9 cellular contexts compared by ENCODE assay signal in the genomic region with DNA sequence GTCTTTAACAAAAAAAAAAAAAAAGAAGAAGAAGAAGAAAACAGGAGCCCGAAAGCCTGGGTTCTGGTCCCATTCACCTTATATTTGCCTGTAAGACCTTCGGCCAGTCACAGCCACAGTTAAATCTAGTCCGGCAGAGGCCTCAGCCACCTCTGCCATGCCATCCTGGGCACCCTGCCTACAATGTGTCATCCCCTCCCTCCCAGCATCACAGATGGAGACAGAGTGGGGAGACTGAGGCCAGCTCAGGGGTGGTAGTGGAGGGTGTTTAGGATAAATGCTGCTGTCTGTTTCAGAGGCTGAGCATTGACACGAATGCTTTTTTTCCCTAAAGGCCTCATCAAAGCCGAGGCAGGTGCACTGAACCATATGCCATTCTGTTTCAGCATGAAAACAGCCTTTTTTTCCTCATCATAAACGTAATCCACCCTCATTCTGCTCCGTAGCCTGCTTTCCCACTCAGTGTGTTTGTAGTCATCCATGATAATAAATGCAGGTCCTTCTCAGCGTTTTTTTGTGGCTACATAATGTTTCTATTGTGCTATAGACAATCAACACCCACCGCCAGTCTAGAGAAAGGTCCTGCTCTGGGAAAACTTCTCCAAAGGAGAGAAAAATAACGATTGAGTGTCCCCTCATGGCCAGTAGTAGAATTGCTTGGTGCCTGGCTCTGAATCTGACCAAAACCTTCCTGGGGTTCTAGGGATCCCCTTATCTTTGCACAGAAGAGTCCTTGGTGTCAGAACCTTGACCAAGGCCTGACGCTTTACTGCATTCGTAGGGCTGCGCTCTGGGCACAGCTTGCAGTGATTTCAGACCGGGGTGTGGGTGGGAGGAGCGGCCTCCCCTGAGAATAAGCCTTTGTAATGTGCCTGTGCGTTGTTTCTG. TPM values are rescaled to one million over a fixed set of nuclear protein-coding genes. Genes with fewer than 3 reads are reported as not detected.
DNase-seq lines count a peak whose midpoint lies in the region; ATAC-seq and TF ChIP-seq lines count a peak whose summit lies in the region.
"Had no signal": no experiment of that assay in that cellular context is flagged by ENCODE, and none has a peak within 500 bp of the region (broad histone marks: within the 10 kb centered on the region; RNA-seq: fewer than 3 reads in every experiment).

No MANE protein-coding gene starts in this region.

- peaks cover 79% of the 10 kb centered on the region for H3K36me3 ChIP-seq in HUES48 (ENCODE audit: control insufficient read depth, insufficient read depth, low read length)

- 0 out of 2 replicates have a peak, but pooled peaks cover 4% of the 10 kb centered on the region for H3K4me1 ChIP-seq in HUES48 (ENCODE audit: control insufficient read depth, insufficient read depth, low read length)

- TF ChIP-seq CTCF in cardiac fibroblast (IDR thresholded peaks at IDR 0.05; ENCODE audit: low read depth, low read length) (peak; percentile 51), nephron (IDR thresholded peaks at IDR 0.05; ENCODE audit: unreplicated experiment in 3 of 3) (peak; percentile 52 to 58 (median 57)), CD14-positive monocyte (IDR thresholded peaks at IDR 0.05) (no peak)

- peak overlapping the region; percentile 6 for H3K27ac ChIP-seq in HUES48 (ENCODE audit: low read depth, low read length)

- intact Hi-C loops in CD14-positive monocyte (cut with micrococcal nuclease), result loop anchor here in 1 of 2 donors (10.0 kb wide), 1 partner anchor 181 kb away; the partner anchor contains the start of gene TEX52

- no peaks in the 10 kb centered on the region for H3K36me3 Mint-ChIP-seq in nephron (ENCODE audit: low read depth)
- no peaks in the 10 kb centered on the region for H3K36me3 Mint-ChIP-seq in CD14-positive monocyte
- H3K36me3 Mint-ChIP-seq: activated naive CD4-positive, alpha-beta T cell treated with anti-CD3 and anti-CD28 coated beads, Interleukin-2, amount 50 U/mL, for 24 hours had no signal

- H3K4me3 ChIP-seq in HUES48 (ENCODE audit: low read depth, low read length) (no peak overlapping the region), cardiac fibroblast (replicated peaks in 1 of 2; ENCODE audit: low read depth in 2 of 2, low read length in 2 of 2) (no peak overlapping the region)

- peak overlapping the region; percentile 20 to 45 (median 37) for H3K27ac Mint-ChIP-seq in nephron
- no peak overlapping the region for H3K27ac Mint-ChIP-seq in CD14-positive monocyte

- H3K27me3 Mint-ChIP-seq in nephron (ENCODE audit: low read depth) (no peaks in the 10 kb centered on the region), CD14-positive monocyte (ENCODE audit: low read depth in 3 of 3) (peaks cover 0 to 1% (median 0%) of the 10 kb centered on the region in 3 donors)
- H3K27me3 Mint-ChIP-seq: activated naive CD4-positive, alpha-beta T cell treated with anti-CD3 and anti-CD28 coated beads, Interleukin-2, amount 50 U/mL, for 24 hours had no signal

- H3K27me3 ChIP-seq in HUES48 (ENCODE audit: control insufficient read depth, insufficient read depth, low read length), result no peaks in the 10 kb centered on the region

- H3K4me3 Mint-ChIP-seq in nephron (no peak overlapping the region), CD14-positive monocyte (no peak overlapping the region)
- H3K4me3 Mint-ChIP-seq: activated naive CD4-positive, alpha-beta T cell treated with anti-CD3 and anti-CD28 coated beads, Interleukin-2, amount 50 U/mL, for 24 hours had no signal

- no peak overlapping the region; the same call in 1 of the 2 replicates for H3K9ac ChIP-seq in HUES48 (ENCODE audit: low read depth, low read length)

- H3K9me3 Mint-ChIP-seq in nephron, result no peaks in the 10 kb centered on the region
- H3K9me3 Mint-ChIP-seq in CD14-positive monocyte, result no peaks in the 10 kb centered on the region
- H3K9me3 Mint-ChIP-seq: activated naive CD4-positive, alpha-beta T cell treated with anti-CD3 and anti-CD28 coated beads, Interleukin-2, amount 50 U/mL, for 24 hours had no signal

- no peaks in the 10 kb centered on the region for H3K9me3 ChIP-seq in HUES48 (ENCODE audit: control insufficient read depth, insufficient read depth, low read length)

- H3K4me1 Mint-ChIP-seq in nephron (peaks cover 49% of the 10 kb centered on the region), CD14-positive monocyte (no peaks in the 10 kb centered on the region)
- H3K4me1 Mint-ChIP-seq: activated naive CD4-positive, alpha-beta T cell treated with anti-CD3 and anti-CD28 coated beads, Interleukin-2, amount 50 U/mL, for 24 hours had no signal

- peak; percentile 76 for DNase-seq in COLO829 (ENCODE audit: low spot score)
- DNase-seq in cardiac fibroblast (ENCODE audit: low read depth in 2 of 2), result peak; percentile 37 to 39
- DNase-seq in GM19240 (ENCODE audit: insufficient read length, low spot score), result no peak
- no peak for DNase-seq in SK-N-DZ (ENCODE audit: low spot score)
- no peak for DNase-seq in CD14-positive monocyte (ENCODE audit: low spot score)

- ATAC-seq in HG03439 (IDR thresholded peaks at IDR 0.05; ENCODE audit: unreplicated experiment), result no peak

RNA-seq across cellular contexts. Expression of gene TSPAN9, which starts 41.1 kb away (rescaled TPM):
- 19.9 and 23.4 TPM in 2 replicates for polyA plus RNA-seq in SK-N-DZ (2014; cell fraction: cytosol; rRNA removed)
- 34.1 and 38.4 TPM in 2 replicates for polyA plus RNA-seq in SK-N-DZ (2014; cell fraction: nucleus; rRNA removed)
- under 1 TPM; 0.15 to 0.34 TPM for polyA plus RNA-seq in CD14-positive monocyte

Comparison
In these comparisons a context has a peak if more than half of its experiments do, and no peak if none do; other contexts are left out.
1. DNase-seq: peak in COLO829 (single experiment) and cardiac fibroblast (2 of 2); none in GM19240 (single experiment), SK-N-DZ (single experiment) and CD14-positive monocyte (single experiment).
2. H3K27ac Mint-ChIP-seq: peak in nephron (3 of 3); none in CD14-positive monocyte (0 of 7).